ENCODE assay signal across 12 cellular contexts in the genomic region with DNA sequence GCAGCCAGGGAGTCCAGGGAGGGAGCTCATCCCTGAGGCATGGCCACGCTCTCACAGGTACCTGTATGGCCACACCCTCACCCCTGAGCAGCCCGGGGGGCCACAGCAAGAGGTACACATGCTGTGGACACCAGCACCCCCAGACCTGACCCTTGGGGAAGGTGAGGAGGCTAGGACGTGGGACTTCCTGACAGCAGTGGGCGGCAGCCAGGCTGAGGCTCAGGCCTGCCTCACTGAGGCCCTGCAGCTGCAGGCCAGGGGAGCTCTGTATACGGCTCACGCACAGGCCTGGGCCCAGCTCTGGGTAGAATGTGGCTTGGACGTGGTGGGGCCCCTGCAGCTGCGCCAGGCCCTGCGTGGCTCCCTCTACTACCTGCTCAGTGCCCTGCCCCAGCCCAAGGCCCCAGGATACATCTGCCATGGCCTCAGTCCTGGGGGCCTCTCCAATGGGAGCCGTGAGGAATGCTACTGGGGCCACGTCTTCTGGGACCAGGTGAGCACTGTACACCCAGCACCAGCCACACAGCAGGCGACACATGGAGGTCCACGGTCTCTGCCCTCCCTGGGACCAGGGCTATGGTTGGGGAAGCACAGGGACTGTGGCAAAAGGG. TPM values are rescaled to one million over a fixed set of nuclear protein-coding genes. Genes with fewer than 3 reads are reported as not detected.
A peak's percentile ranks its signal among the peaks of the same experiment; 100 is the strongest.
DNase-seq lines count a peak whose midpoint lies in the region; ATAC-seq and TF ChIP-seq lines count a peak whose summit lies in the region.
"Had no signal": no experiment of that assay in that cellular context is flagged by ENCODE, and none has a peak within 500 bp of the region (broad histone marks: within the 10 kb centered on the region; RNA-seq: fewer than 3 reads in every experiment).

No MANE protein-coding gene starts in this region.

- H2BK5ac ChIP-seq in IMR-90 (ENCODE audit: low read depth, low read length, poor library complexity, severe bottlenecking) = no peak overlapping the region

- peaks cover 0 to 7% of the 10 kb centered on the region in 2 experiments; a peak in 3 of 4 replicates for H3K79me1 ChIP-seq in IMR-90 (ENCODE audit: low read depth in 1 of 2, low read length in 2 of 2)

- H3K9me1 ChIP-seq in IMR-90 (ENCODE audit: insufficient read depth, low read length) = no peaks in the 10 kb centered on the region

- H3K4ac ChIP-seq in IMR-90 (ENCODE audit: low read depth, low read length) = no peak overlapping the region

- H2AFZ ChIP-seq in IMR-90 (replicated peaks; ENCODE audit: low read length, poor library complexity) = no peak overlapping the region

- no peak overlapping the region for H3K56ac ChIP-seq in IMR-90 (ENCODE audit: extremely low read depth, insufficient read depth, low read length)

- TF ChIP-seq CTCF in CD14-positive monocyte (IDR thresholded peaks at IDR 0.05) (no peak), IMR-90 (conservative IDR thresholded peaks at IDR 0.05; ENCODE audit: low read depth, low read length) (no peak), nephron (IDR thresholded peaks at IDR 0.05; ENCODE audit: unreplicated experiment in 3 of 3) (no peak), colonic mucosa (IDR thresholded peaks at IDR 0.05) (no peak)

- peaks cover 4% of the 10 kb centered on the region; the same call in 1 of the 2 replicates for H3K4me1 ChIP-seq in IMR-90 (ENCODE audit: control insufficient read depth, insufficient read depth, low read length)
- H3K4me1 ChIP-seq in colonic mucosa = no peaks in the 10 kb centered on the region

- no peak overlapping the region for H4K91ac ChIP-seq in IMR-90 (ENCODE audit: insufficient read depth, low read depth, low read length)

- H3K4me3 Mint-ChIP-seq in CD14-positive monocyte (peak overlapping the region in 1 of 2 donors; percentile 39), nephron (peak overlapping the region; percentile 63 to 82 (median 80))
- H3K4me3 Mint-ChIP-seq in central memory CD8-positive, alpha-beta T cell = peak overlapping the region; percentile 88

- H3K9me3 Mint-ChIP-seq in CD14-positive monocyte (peaks cover 0 to 9% (median 4%) of the 10 kb centered on the region in 7 donors), nephron (no peaks in the 10 kb centered on the region)
- H3K9me3 Mint-ChIP-seq in central memory CD8-positive, alpha-beta T cell = no peaks in the 10 kb centered on the region

- no peak overlapping the region for H3K14ac ChIP-seq in IMR-90 (replicated peaks; ENCODE audit: low read depth, low read length)

- TF ChIP-seq RAD21 in IMR-90 (IDR thresholded peaks at IDR 0.05; ENCODE audit: low read length) = no peak

- POLR2A ChIA-PET in IMR-90 (lab: Charles Lee; ENCODE audit: unreplicated experiment) = no interaction called here

- H3K4me1 Mint-ChIP-seq in CD14-positive monocyte (peaks cover 17% of the 10 kb centered on the region), nephron (peaks cover 5% of the 10 kb centered on the region)
- peaks cover 39% of the 10 kb centered on the region for H3K4me1 Mint-ChIP-seq in central memory CD8-positive, alpha-beta T cell

- H2BK15ac ChIP-seq in IMR-90 (ENCODE audit: low read depth, low read length) = no peak overlapping the region

- peaks cover 10 to 11% of the 10 kb centered on the region in 2 donors for H3K36me3 Mint-ChIP-seq in CD14-positive monocyte
- peaks cover 30% of the 10 kb centered on the region for H3K36me3 Mint-ChIP-seq in central memory CD8-positive, alpha-beta T cell (ENCODE audit: insufficient read depth)
- no peaks in the 10 kb centered on the region for H3K36me3 Mint-ChIP-seq in nephron (ENCODE audit: low read depth)

- no peak overlapping the region for H2AK5ac ChIP-seq in IMR-90 (ENCODE audit: low read depth, low read length)

- H2AK9ac ChIP-seq in IMR-90 (replicated peaks; ENCODE audit: low read depth, low read length, poor library complexity) = peak overlapping the region; percentile 65

- no peak overlapping the region for H3K4me2 ChIP-seq in IMR-90 (ENCODE audit: low read depth, low read length)

- H4K8ac ChIP-seq in IMR-90 (ENCODE audit: low read depth in 2 of 2, low read length in 2 of 2) = no peak overlapping the region

- CTCF ChIA-PET in IMR-90 (lab: Yijun Ruan, JAX) = no interaction called here

- H3K27ac Mint-ChIP-seq in CD14-positive monocyte (no peak overlapping the region), nephron (no peak overlapping the region)
- H3K27ac Mint-ChIP-seq in central memory CD8-positive, alpha-beta T cell (ENCODE audit: low read depth) = no peak overlapping the region

- intact Hi-C loops in CD14-positive monocyte (cut with micrococcal nuclease) = no loop called here
- intact Hi-C loops in IMR-90 (cut with micrococcal nuclease) = no loop called here
- intact Hi-C loops in colonic mucosa (cut with DNase I) = no loop called here

- no peak overlapping the region for H4K5ac ChIP-seq in IMR-90 (ENCODE audit: low read depth, low read length)

- peaks cover 27 to 45% (median 32%) of the 10 kb centered on the region in 3 donors for H3K27me3 Mint-ChIP-seq in CD14-positive monocyte (ENCODE audit: low read depth in 3 of 3)
- no peaks in the 10 kb centered on the region for H3K27me3 Mint-ChIP-seq in central memory CD8-positive, alpha-beta T cell
- peaks cover 5% of the 10 kb centered on the region for H3K27me3 Mint-ChIP-seq in nephron (ENCODE audit: low read depth)

- no peak for TF ChIP-seq POLR2A in IMR-90 (IDR thresholded peaks at IDR 0.05; ENCODE audit: low read depth, low read length)

- H2BK20ac ChIP-seq in IMR-90 (ENCODE audit: low read depth, low read length) = no peak overlapping the region

- H3K9me3 ChIP-seq in IMR-90 (ENCODE audit: control insufficient read depth, insufficient read depth, low read length) (no peaks in the 10 kb centered on the region), colonic mucosa (no peaks in the 10 kb centered on the region)

- H2BK120ac ChIP-seq in IMR-90 (ENCODE audit: low read depth, low read length) = no peak overlapping the region

- no peak overlapping the region for H3K27ac ChIP-seq in IMR-90 (ENCODE audit: insufficient read depth, low read length)
- H3K27ac ChIP-seq in colonic mucosa = no peak overlapping the region

- no TSS peak for BruUV-seq in IMR-90 (replicated peaks; lab: Mats Ljungman, UMichigan)

- dilution Hi-C loops in IMR-90 (cut with HindIII; ENCODE audit: low sequenced_read_pairs, unreplicated experiment) = no loop called here

- no peak overlapping the region for H3K23ac ChIP-seq in IMR-90 (ENCODE audit: low read depth, low read length)

- in situ Hi-C loops in IMR-90 (cut with MboI; ENCODE audit: low sequenced_read_pairs) = no loop called here

- H3K9ac ChIP-seq in IMR-90 (ENCODE audit: low read depth, low read length) = no peak overlapping the region
- H3K9ac ChIP-seq in colonic mucosa (ENCODE audit: low read depth in 2 of 2, low read length in 2 of 2) = no peak overlapping the region

- H3K27me3 ChIP-seq in IMR-90 (ENCODE audit: control insufficient read depth, insufficient read depth, low read length) = peaks cover 15% of the 10 kb centered on the region; the same call in 1 of the 2 replicates
- peaks cover 6% of the 10 kb centered on the region for H3K27me3 ChIP-seq in colonic mucosa

- H3K18ac ChIP-seq in IMR-90 (ENCODE audit: low read depth, low read length) = no peak overlapping the region

- H4K20me1 ChIP-seq in IMR-90 (ENCODE audit: insufficient read depth, low read length) = no peaks in the 10 kb centered on the region

- no CpG with 5 or more reads among the region's 13 CpGs for WGBS in IMR-90 (ENCODE audit: extremely low coverage in 2 of 2, insufficient read length in 1 of 2), 2 experiments

- H3K36me3 ChIP-seq in IMR-90 (ENCODE audit: control insufficient read depth, insufficient read depth, low read length) = peaks cover 19% of the 10 kb centered on the region
- no peaks in the 10 kb centered on the region for H3K36me3 ChIP-seq in colonic mucosa

- ATAC-seq in IMR-90 (ENCODE audit: low read depth) (no peak), HG02610 (IDR thresholded peaks at IDR 0.05; ENCODE audit: unreplicated experiment) (no peak), HG02884 (IDR thresholded peaks at IDR 0.05; ENCODE audit: unreplicated experiment) (no peak)
- ATAC-seq in central memory CD8-positive, alpha-beta T cell (replicated peaks; ENCODE audit: extremely low read depth, poor library complexity, severe bottlenecking) = no peak

- H3K4me3 ChIP-seq in IMR-90 (ENCODE audit: insufficient read depth, low read depth, low read length) = no peak overlapping the region
- H3K4me3 ChIP-seq in colonic mucosa = no peak overlapping the region

- DNase-seq in CD14-positive monocyte (ENCODE audit: low spot score) (peak; percentile 32), IMR-90 (no peak), NCI-H1092 (lab: John Stamatoyannopoulos, UW) (no peak), colonic mucosa (no peak)
- no peak for DNase-seq in central memory CD8-positive, alpha-beta T cell (ENCODE audit: low spot score in 2 of 2)
- DNase-seq: COR-L47, SIG-M5 had no signal

RNA-seq across cellular contexts. Expression of gene PGGHG, which starts 1.8 kb away (rescaled TPM):
- polyA plus RNA-seq in CD14-positive monocyte (1 to 10 TPM; 1.6 to 2.1 TPM), IMR-90 (2012; rRNA removed) (16.2 and 17.0 TPM in 2 replicates)
- total RNA-seq in IMR-90 (2012; rRNA removed) (1.4 and 1.8 TPM in 2 replicates), colonic mucosa (10 to 100 TPM; 10.6 to 12.9 TPM)
- polyA plus RNA-seq in IMR-90 (2012; cell fraction: cytosol; rRNA removed) = 2.1 and 3.3 TPM in 2 replicates
- 170 and 305 TPM in 2 replicates for polyA plus RNA-seq in IMR-90 (2012; cell fraction: nucleus; rRNA removed; ENCODE audit: low replicate concordance)

RNA-seq across cellular contexts. Expression of gene IFITM5, which starts 8.6 kb away (rescaled TPM):
- polyA plus RNA-seq in CD14-positive monocyte = not detected
- not detected in 2 replicates for total RNA-seq in IMR-90 (2012; rRNA removed)
- polyA plus RNA-seq in IMR-90 (2012; rRNA removed) = not detected in 2 replicates
- not detected in 2 replicates for polyA plus RNA-seq in IMR-90 (2012; cell fraction: cytosol; rRNA removed)
- not detected in 2 replicates for polyA plus RNA-seq in IMR-90 (2012; cell fraction: nucleus; rRNA removed; ENCODE audit: low replicate concordance)
- not detected for total RNA-seq in colonic mucosa
- total RNA-seq: glomerular endothelial cell, LHCN-M2 had no signal

RNA-seq across cellular contexts. Expression of gene NLRP6, which starts 12.5 kb away (rescaled TPM):
- polyA plus RNA-seq in CD14-positive monocyte (under 1 TPM; 0.10 to 0.24 TPM), IMR-90 (2012; rRNA removed) (not detected in 2 replicates)
- total RNA-seq in IMR-90 (2012; rRNA removed) (not detected in 2 replicates), colonic mucosa (under 1 TPM; 0.17 to 0.72 TPM)
- polyA plus RNA-seq in IMR-90 (2012; cell fraction: cytosol; rRNA removed) = not detected in 2 replicates
- 0.02 TPM in 1 of 2 replicates, not detected in the other for polyA plus RNA-seq in IMR-90 (2012; cell fraction: nucleus; rRNA removed; ENCODE audit: low replicate concordance)
- total RNA-seq: glomerular endothelial cell, LHCN-M2 had no signal

RNA-seq across cellular contexts. Expression of gene IFITM2, which starts 16.9 kb away (rescaled TPM):
- polyA plus RNA-seq in CD14-positive monocyte (1,000 to 10,000 TPM in 1 of 2 donors, 100 to 1,000 TPM in 1; 625 to 1,147 TPM), IMR-90 (2012; rRNA removed) (564 and 600 TPM in 2 replicates)
- total RNA-seq in IMR-90 (2012; rRNA removed) (26.4 and 31.2 TPM in 2 replicates), colonic mucosa (100 to 1,000 TPM in 1 of 2 donors, 10 to 100 TPM in 1; 74.1 to 115 TPM)
- 588 and 1,067 TPM in 2 replicates for polyA plus RNA-seq in IMR-90 (2012; cell fraction: cytosol; rRNA removed)
- polyA plus RNA-seq in IMR-90 (2012; cell fraction: nucleus; rRNA removed; ENCODE audit: low replicate concordance) = 95.2 and 139 TPM in 2 replicates

RNA-seq across cellular contexts. Expression of gene IFITM1, which starts 23.1 kb away (rescaled TPM):
- polyA plus RNA-seq in CD14-positive monocyte (10 to 100 TPM; 26.0 to 36.3 TPM), IMR-90 (2012; rRNA removed) (67.5 and 68.9 TPM in 2 replicates)
- total RNA-seq in IMR-90 (2012; rRNA removed) (14.4 and 24.2 TPM in 2 replicates), colonic mucosa (100 to 1,000 TPM in 1 of 2 donors, 10 to 100 TPM in 1; 63.3 to 101 TPM)
- polyA plus RNA-seq in IMR-90 (2012; cell fraction: cytosol; rRNA removed) = 54.7 and 163 TPM in 2 replicates
- polyA plus RNA-seq in IMR-90 (2012; cell fraction: nucleus; rRNA removed; ENCODE audit: low replicate concordance) = 25.1 and 28.0 TPM in 2 replicates
